Comparison of ENCODE assay signal across 25 cellular contexts in genomic region chrX:110311437-110312230, GRCh38. TPM values are rescaled to one million over a fixed set of nuclear protein-coding genes. Genes with fewer than 3 reads are reported as not detected.
DNase-seq lines count a peak whose midpoint lies in the region; ATAC-seq, FAIRE-seq and TF ChIP-seq lines count a peak whose summit lies in the region.
"Had no signal": no experiment of that assay in that cellular context is flagged by ENCODE, and none has a peak within 500 bp of the region (broad histone marks: within the 10 kb centered on the region; RNA-seq: fewer than 3 reads in every experiment).

No MANE protein-coding gene starts in this region.

- H3K4me1 ChIP-seq in endothelial cell of umbilical vein (ENCODE audit: control insufficient read depth, extremely low read depth, insufficient read depth, low read length) = peaks cover 5% of the 10 kb centered on the region
- H3K4me1 ChIP-seq: parathyroid adenoma had no signal

- H3K4me3 ChIP-seq in endothelial cell of umbilical vein (replicated peaks in 1 of 3; ENCODE audit: insufficient read depth in 1 of 3, low read depth in 1 of 3, low read length in 3 of 3) = no peak overlapping the region
- H3K4me3 ChIP-seq: transverse colon had no signal

- dilution Hi-C loops in endothelial cell of umbilical vein (cut with MboI; ENCODE audit: extremely low pct_ligation_motif_present, low sequenced_read_pairs) = no loop called here

- POLR2A ChIA-PET in endothelial cell of umbilical vein (lab: Charles Lee) = no interaction called here
- POLR2A ChIA-PET in RWPE1 (lab: Yijun Ruan, JAX; ENCODE audit: low non-redundant PET) = no interaction called here

- H3K9me3 ChIP-seq in endothelial cell of umbilical vein (replicated peaks; ENCODE audit: control insufficient read depth, insufficient read depth, low read length) = no peaks in the 10 kb centered on the region
- H3K9me3 ChIP-seq: transverse colon had no signal

- H3K4me3 Mint-ChIP-seq in stimulated activated naive CD8-positive, alpha-beta T cell treated with anti-CD3 and anti-CD28 coated beads, Interleukin-15, Interleukin-2, amounts not matched to agents 100 ng/mL and 50 ng/mL, for 24 hours = no peak overlapping the region
- peak overlapping the region; percentile 56 for H3K4me3 Mint-ChIP-seq in activated T-helper 1 cell treated with anti-CD3 and anti-CD28 coated beads, Interleukin-12 subunit alpha, Interleukin-12 subunit beta, Interleukin-2, Interleukin-4 antibody, amounts not matched to agents 30 ng/mL and 10 ng/mL and 1 ng/mL, durations not matched to agents 14 hours and 24 hours and 36 hours
- H3K4me3 Mint-ChIP-seq: nephron progenitor cell, WTC11 had no signal

- no peak overlapping the region for H2AFZ ChIP-seq in endothelial cell of umbilical vein (ENCODE audit: low read depth, low read length)
- H2AFZ ChIP-seq: parathyroid adenoma had no signal

- no peak overlapping the region for H3K9ac ChIP-seq in endothelial cell of umbilical vein (replicated peaks; ENCODE audit: extremely low read depth, insufficient read depth, low read length)
- H3K9ac ChIP-seq: parathyroid adenoma had no signal

- no peaks in the 10 kb centered on the region for H3K27me3 Mint-ChIP-seq in stimulated activated naive CD8-positive, alpha-beta T cell treated with anti-CD3 and anti-CD28 coated beads, Interleukin-15, Interleukin-2, amounts not matched to agents 100 ng/mL and 50 ng/mL, for 24 hours
- H3K27me3 Mint-ChIP-seq in activated T-helper 1 cell treated with anti-CD3 and anti-CD28 coated beads, Interleukin-12 subunit alpha, Interleukin-12 subunit beta, Interleukin-2, Interleukin-4 antibody, amounts not matched to agents 30 ng/mL and 10 ng/mL and 1 ng/mL, durations not matched to agents 14 hours and 24 hours and 36 hours (ENCODE audit: insufficient read depth) = no peaks in the 10 kb centered on the region

- H3K27me3 ChIP-seq in endothelial cell of umbilical vein (ENCODE audit: control insufficient read depth in 2 of 2, insufficient read depth in 2 of 2, low read length in 2 of 2) = no peaks in the 10 kb centered on the region
- H3K27me3 ChIP-seq: transverse colon had no signal

- ATAC-seq in stimulated activated naive CD8-positive, alpha-beta T cell treated with anti-CD3 and anti-CD28 coated beads, Interleukin-15, Interleukin-2, amounts not matched to agents 100 U/mL and 50 U/mL, for 24 hours = no peak
- no peak for ATAC-seq in HG03135 (IDR thresholded peaks at IDR 0.05; ENCODE audit: unreplicated experiment)
- ATAC-seq in GM18520 (IDR thresholded peaks at IDR 0.05; ENCODE audit: unreplicated experiment) = no peak
- ATAC-seq: left ventricle myocardium superior, right cardiac atrium, SK-N-SH treated with all-trans-retinoic acid at 6 μM for 48 hours, WTC11 had no signal

- no peaks in the 10 kb centered on the region for H4K20me1 ChIP-seq in endothelial cell of umbilical vein (replicated peaks; ENCODE audit: control insufficient read depth, extremely low read depth, insufficient read depth, low read length)

- no peak overlapping the region for H3K4me2 ChIP-seq in endothelial cell of umbilical vein (ENCODE audit: insufficient read depth, low read length)

- no peak for TF ChIP-seq POLR2A in endothelial cell of umbilical vein (IDR thresholded peaks at IDR 0.05; ENCODE audit: low read depth, low read length)

- no peaks in the 10 kb centered on the region for H3K36me3 ChIP-seq in endothelial cell of umbilical vein (ENCODE audit: control insufficient read depth in 2 of 2, extremely low read depth in 1 of 2, insufficient read depth in 2 of 2, low read length in 2 of 2)
- H3K36me3 ChIP-seq: transverse colon had no signal

- H3K36me3 Mint-ChIP-seq in stimulated activated naive CD8-positive, alpha-beta T cell treated with anti-CD3 and anti-CD28 coated beads, Interleukin-15, Interleukin-2, amounts not matched to agents 100 ng/mL and 50 ng/mL, for 24 hours (ENCODE audit: low read depth) = no peaks in the 10 kb centered on the region
- H3K36me3 Mint-ChIP-seq in activated T-helper 1 cell treated with anti-CD3 and anti-CD28 coated beads, Interleukin-12 subunit alpha, Interleukin-12 subunit beta, Interleukin-2, Interleukin-4 antibody, amounts not matched to agents 30 ng/mL and 10 ng/mL and 1 ng/mL, durations not matched to agents 14 hours and 24 hours and 36 hours (ENCODE audit: low read depth) = peaks cover 4% of the 10 kb centered on the region
- H3K36me3 Mint-ChIP-seq: WTC11 had no signal

- FAIRE-seq in endothelial cell of umbilical vein (lab: Jason Lieb, UNC) = peak; percentile 28
- FAIRE-seq: endometrium had no signal

- intact Hi-C loops in activated T-helper 1 cell treated with anti-CD3 and anti-CD28 coated beads, Interleukin-12 subunit alpha, Interleukin-12 subunit beta, Interleukin-2, Interleukin-4 antibody, amounts not matched to agents 30 ng/mL and 10 ng/mL and 1 ng/mL, durations not matched to agents 14 hours and 24 hours and 36 hours (cut with micrococcal nuclease) = loop anchor here (2.0 to 10.0 kb wide), 4 partner anchors 44 to 813 kb away; partner anchors contain the start of gene ACSL4
- intact Hi-C loops in endothelial cell of umbilical vein (cut with micrococcal nuclease) = no loop called here

- no peak for TF ChIP-seq CTCF in endothelial cell of umbilical vein (IDR thresholded peaks at IDR 0.05; ENCODE audit: extremely low read depth in 1 of 2, insufficient read depth in 1 of 2, low read depth in 1 of 2, low read length in 2 of 2)
- TF ChIP-seq CTCF in RWPE1 (conservative IDR thresholded peaks at IDR 0.05; ENCODE audit: low read depth) = no peak

- CTCF ChIA-PET in endothelial cell of umbilical vein (lab: Charles Lee) (interaction anchor here (1.4 kb wide), 1 partner anchor 17 kb away, joined by 3 read pairs; no protein-coding TSS in a partner anchor), RWPE1 (lab: Yijun Ruan, JAX) (interaction anchor here (0.5 kb wide), 1 partner anchor 99 kb away, joined by 3 read pairs; no protein-coding TSS in a partner anchor)

- no TSS peak for BruUV-seq in endothelial cell of umbilical vein (replicated peaks; lab: Mats Ljungman, UMichigan)

- H3K79me2 ChIP-seq in endothelial cell of umbilical vein (ENCODE audit: control insufficient read depth, insufficient read depth, low read length) = peaks cover 25% of the 10 kb centered on the region
- H3K79me2 ChIP-seq: parathyroid adenoma had no signal

- H3K9me1 ChIP-seq in endothelial cell of umbilical vein (replicated peaks; ENCODE audit: control insufficient read depth, extremely low read depth, insufficient read depth, low read length) = no peaks in the 10 kb centered on the region

- DNase-seq in stimulated activated naive CD8-positive, alpha-beta T cell treated with anti-CD3 and anti-CD28 coated beads, Interleukin-15, Interleukin-2, amounts not matched to agents 100 U/mL and 50 U/mL, for 24 hours = no peak
- no peak for DNase-seq in activated T-helper 1 cell treated with anti-CD3 and anti-CD28 coated beads, Interleukin-12 subunit alpha, Interleukin-12 subunit beta, Interleukin-2, Interleukin-4 antibody, amounts not matched to agents 30 ng/mL and 10 ng/mL and 1 ng/mL, durations not matched to agents 14 hours and 24 hours and 36 hours (ENCODE audit: low spot score)
- DNase-seq in endothelial cell of umbilical vein (ENCODE audit: low read depth, low spot score) (no peak), RWPE1 (ENCODE audit: low spot score) (no peak)
- DNase-seq: amygdala, cortex of kidney, islet precursor cell, left ventricle myocardium superior, midbrain, NCI-H1417 treated with DMSO at 0.1 percent for 48 hours, NCI-H2107, NCI-H446 treated with DMSO at 0.1 percent for 48 hours, nephron progenitor cell, right cardiac atrium, T1000, transverse colon had no signal

- H3K27ac ChIP-seq in endothelial cell of umbilical vein (ENCODE audit: insufficient read depth, low read depth, low read length) (no peak overlapping the region), RWPE1 (no peak overlapping the region)
- H3K27ac ChIP-seq: parathyroid adenoma, transverse colon had no signal

- H3K27ac Mint-ChIP-seq in stimulated activated naive CD8-positive, alpha-beta T cell treated with anti-CD3 and anti-CD28 coated beads, Interleukin-15, Interleukin-2, amounts not matched to agents 100 ng/mL and 50 ng/mL, for 24 hours = peak overlapping the region; percentile 81
- H3K27ac Mint-ChIP-seq in activated T-helper 1 cell treated with anti-CD3 and anti-CD28 coated beads, Interleukin-12 subunit alpha, Interleukin-12 subunit beta, Interleukin-2, Interleukin-4 antibody, amounts not matched to agents 30 ng/mL and 10 ng/mL and 1 ng/mL, durations not matched to agents 14 hours and 24 hours and 36 hours = peak overlapping the region; percentile 82
- H3K27ac Mint-ChIP-seq: nephron progenitor cell, WTC11 had no signal

- no peaks in the 10 kb centered on the region for H3K9me3 Mint-ChIP-seq in stimulated activated naive CD8-positive, alpha-beta T cell treated with anti-CD3 and anti-CD28 coated beads, Interleukin-15, Interleukin-2, amounts not matched to agents 100 ng/mL and 50 ng/mL, for 24 hours
- H3K9me3 Mint-ChIP-seq in activated T-helper 1 cell treated with anti-CD3 and anti-CD28 coated beads, Interleukin-12 subunit alpha, Interleukin-12 subunit beta, Interleukin-2, Interleukin-4 antibody, amounts not matched to agents 30 ng/mL and 10 ng/mL and 1 ng/mL, durations not matched to agents 14 hours and 24 hours and 36 hours = no peaks in the 10 kb centered on the region
- H3K9me3 Mint-ChIP-seq: nephron progenitor cell, WTC11 had no signal

- H3K4me1 Mint-ChIP-seq in stimulated activated naive CD8-positive, alpha-beta T cell treated with anti-CD3 and anti-CD28 coated beads, Interleukin-15, Interleukin-2, amounts not matched to agents 100 ng/mL and 50 ng/mL, for 24 hours (ENCODE audit: low read depth) = peaks cover 68% of the 10 kb centered on the region
- peaks cover 51% of the 10 kb centered on the region for H3K4me1 Mint-ChIP-seq in activated T-helper 1 cell treated with anti-CD3 and anti-CD28 coated beads, Interleukin-12 subunit alpha, Interleukin-12 subunit beta, Interleukin-2, Interleukin-4 antibody, amounts not matched to agents 30 ng/mL and 10 ng/mL and 1 ng/mL, durations not matched to agents 14 hours and 24 hours and 36 hours (ENCODE audit: low read depth)

RNA-seq across cellular contexts. Expression of gene AMMECR1, which starts 6.3 kb away (rescaled TPM):
- total RNA-seq in activated T-helper 1 cell treated with anti-CD3 and anti-CD28 coated beads, Interleukin-12 subunit alpha, Interleukin-12 subunit beta, Interleukin-2, Interleukin-4 antibody, amounts not matched to agents 30 ng/mL and 10 ng/mL and 1 ng/mL, durations not matched to agents 14 hours and 24 hours and 36 hours = 11.9 and 14.1 TPM in 2 replicates
- 6.8 and 6.9 TPM in 2 replicates for total RNA-seq in endothelial cell of umbilical vein
- 3.0 and 3.6 TPM in 2 replicates for polyA plus RNA-seq in endothelial cell of umbilical vein
- polyA plus RNA-seq in endothelial cell of umbilical vein (2011; cell fraction: cytosol; rRNA removed) = 2.6 and 2.9 TPM in 2 replicates
- 5.6 and 6.5 TPM in 2 replicates for polyA plus RNA-seq in endothelial cell of umbilical vein (2011; cell fraction: nucleus; rRNA removed)
- polyA plus RNA-seq in endothelial cell of umbilical vein (2012) = 4.5 and 6.1 TPM in 2 replicates
- polyA minus RNA-seq in endothelial cell of umbilical vein = 6.5 and 7.2 TPM in 2 replicates
- 8.3 TPM for polyA minus RNA-seq in endothelial cell of umbilical vein (2011; cell fraction: cytosol; rRNA and poly(A)+ RNA removed)
- 7.5 and 13.9 TPM in 2 replicates for polyA minus RNA-seq in endothelial cell of umbilical vein (2011; cell fraction: nucleus; rRNA and poly(A)+ RNA removed)

RNA-seq across cellular contexts. Expression of gene RTL9, which starts 47.0 kb away (rescaled TPM):
- not detected in 2 replicates for total RNA-seq in activated T-helper 1 cell treated with anti-CD3 and anti-CD28 coated beads, Interleukin-12 subunit alpha, Interleukin-12 subunit beta, Interleukin-2, Interleukin-4 antibody, amounts not matched to agents 30 ng/mL and 10 ng/mL and 1 ng/mL, durations not matched to agents 14 hours and 24 hours and 36 hours
- not detected in 2 replicates for total RNA-seq in endothelial cell of umbilical vein
- polyA plus RNA-seq in endothelial cell of umbilical vein = not detected in 2 replicates
- not detected in 2 replicates for polyA plus RNA-seq in endothelial cell of umbilical vein (2011; cell fraction: cytosol; rRNA removed)
- polyA plus RNA-seq in endothelial cell of umbilical vein (2011; cell fraction: nucleus; rRNA removed) = not detected in 2 replicates
- not detected in 2 replicates for polyA plus RNA-seq in endothelial cell of umbilical vein (2012)
- polyA minus RNA-seq in endothelial cell of umbilical vein = not detected in 2 replicates
- polyA minus RNA-seq in endothelial cell of umbilical vein (2011; cell fraction: cytosol; rRNA and poly(A)+ RNA removed) = not detected
- polyA minus RNA-seq in endothelial cell of umbilical vein (2011; cell fraction: nucleus; rRNA and poly(A)+ RNA removed) = not detected in 2 replicates
- total RNA-seq: activated CD8-positive, alpha-beta memory T cell treated with anti-CD3 and anti-CD28 coated beads for 36 hours; MCF 10A had no signal
